In genomic region chr11:125901872-125902271, GRCh38 we compare ENCODE assay signal across 9 cellular contexts. TPM values are rescaled to one million over a fixed set of nuclear protein-coding genes. Genes with fewer than 3 reads are reported as not detected.
A peak's percentile ranks its signal among the peaks of the same experiment; 100 is the strongest.
DNase-seq lines count a peak whose midpoint lies in the region; ATAC-seq and TF ChIP-seq lines count a peak whose summit lies in the region.
"Had no signal": no experiment of that assay in that cellular context is flagged by ENCODE, and none has a peak within 500 bp of the region (broad histone marks: within the 10 kb centered on the region; RNA-seq: fewer than 3 reads in every experiment).

No MANE protein-coding gene starts in this region.

- peaks cover 13% of the 10 kb centered on the region for H3K36me3 ChIP-seq in CD4-positive, alpha-beta memory T cell (ENCODE audit: insufficient read depth, low read length)
- H3K36me3 ChIP-seq in colonic mucosa, result no peaks in the 10 kb centered on the region

- H3K4me3 ChIP-seq in CD4-positive, alpha-beta memory T cell (ENCODE audit: low read length in 2 of 2), result no peak overlapping the region
- H3K4me3 ChIP-seq in colonic mucosa, result no peak overlapping the region

- TF ChIP-seq CTCF in brain (conservative IDR thresholded peaks at IDR 0.05) (no peak), colonic mucosa (IDR thresholded peaks at IDR 0.05) (no peak), CD14-positive monocyte (IDR thresholded peaks at IDR 0.05) (no peak)

- H3K9ac ChIP-seq in colonic mucosa (ENCODE audit: low read depth in 2 of 2, low read length in 2 of 2), result no peak overlapping the region

- peaks cover 18% of the 10 kb centered on the region for H3K4me1 ChIP-seq in CD4-positive, alpha-beta memory T cell (ENCODE audit: insufficient read depth, low read length)
- peaks cover 6% of the 10 kb centered on the region for H3K4me1 ChIP-seq in colonic mucosa

- CTCF ChIA-PET in CD4-positive, alpha-beta memory T cell (lab: Charles Lee; ENCODE audit: partially characterized antibody), result no interaction called here

- no peak for DNase-seq in CD4-positive, alpha-beta memory T cell
- no peak for DNase-seq in natural killer cell treated with Interleukin-12 subunit alpha and Interleukin-12 subunit beta and Interleukin-15 and Interleukin-18, amount 100 ng/mL, for 72 hours (ENCODE audit: low spot score)
- no peak for DNase-seq in NCI-H510A treated with DMSO at 0.1 percent for 48 hours (lab: John Stamatoyannopoulos, UW)
- no peak for DNase-seq in colonic mucosa
- DNase-seq in pons (ENCODE audit: low spot score), result no peak
- DNase-seq in CD14-positive monocyte (ENCODE audit: low spot score), result no peak

- H3K27me3 ChIP-seq in CD4-positive, alpha-beta memory T cell (ENCODE audit: insufficient read depth, low read length), result peaks cover 12% of the 10 kb centered on the region
- H3K27me3 ChIP-seq in colonic mucosa, result peaks cover 18% of the 10 kb centered on the region

- peaks cover 0 to 3% (median 0%) of the 10 kb centered on the region in 8 donors for H3K9me3 Mint-ChIP-seq in CD4-positive, alpha-beta memory T cell
- H3K9me3 Mint-ChIP-seq in IgD-negative memory B cell, result no peaks in the 10 kb centered on the region
- H3K9me3 Mint-ChIP-seq in brain, result peaks cover 0 to 3% (median 0%) of the 10 kb centered on the region in 5 experiments
- no peaks in the 10 kb centered on the region for H3K9me3 Mint-ChIP-seq in natural killer cell treated with Interleukin-12 subunit alpha and Interleukin-12 subunit beta and Interleukin-15 and Interleukin-18, amount 100 ng/mL, for 72 hours
- H3K9me3 Mint-ChIP-seq in CD14-positive monocyte, result peaks cover 0 to 22% (median 12%) of the 10 kb centered on the region in 7 donors

- peaks cover 26 to 51% (median 42%) of the 10 kb centered on the region in 4 donors for H3K4me1 Mint-ChIP-seq in CD4-positive, alpha-beta memory T cell
- H3K4me1 Mint-ChIP-seq in IgD-negative memory B cell (peaks cover 14 to 27% (median 24%) of the 10 kb centered on the region in 3 donors), brain (peaks cover 32% of the 10 kb centered on the region), CD14-positive monocyte (peaks cover 23% of the 10 kb centered on the region)
- peaks cover 23 to 24% of the 10 kb centered on the region in 2 donors for H3K4me1 Mint-ChIP-seq in natural killer cell treated with Interleukin-12 subunit alpha and Interleukin-12 subunit beta and Interleukin-15 and Interleukin-18, amount 100 ng/mL, for 72 hours (ENCODE audit: low read depth in 2 of 2)

- peak overlapping the region; percentile 62 to 94 (median 74) for H3K4me3 Mint-ChIP-seq in CD4-positive, alpha-beta memory T cell
- H3K4me3 Mint-ChIP-seq in IgD-negative memory B cell (peak overlapping the region; percentile 51 to 87 (median 68)), brain (peak overlapping the region; percentile 83 to 99 (median 91)), CD14-positive monocyte (peak overlapping the region in 1 of 2 donors; percentile 51)
- peak overlapping the region; percentile 96 for H3K4me3 Mint-ChIP-seq in natural killer cell treated with Interleukin-12 subunit alpha and Interleukin-12 subunit beta and Interleukin-15 and Interleukin-18, amount 100 ng/mL, for 72 hours

- peaks cover 6 to 28% of the 10 kb centered on the region in 2 donors for H3K36me3 Mint-ChIP-seq in CD4-positive, alpha-beta memory T cell
- peaks cover 10% of the 10 kb centered on the region for H3K36me3 Mint-ChIP-seq in IgD-negative memory B cell
- H3K36me3 Mint-ChIP-seq in brain, result peaks cover 9% of the 10 kb centered on the region
- H3K36me3 Mint-ChIP-seq in natural killer cell treated with Interleukin-12 subunit alpha and Interleukin-12 subunit beta and Interleukin-15 and Interleukin-18, amount 100 ng/mL, for 72 hours, result peaks cover 20% of the 10 kb centered on the region
- H3K36me3 Mint-ChIP-seq in CD14-positive monocyte, result peaks cover 27 to 30% of the 10 kb centered on the region in 2 donors

- H3K9me3 ChIP-seq in CD4-positive, alpha-beta memory T cell (ENCODE audit: control insufficient read depth in 1 of 2, low read length in 2 of 2), result no peaks in the 10 kb centered on the region
- no peaks in the 10 kb centered on the region for H3K9me3 ChIP-seq in colonic mucosa

- intact Hi-C loops in CD4-positive, alpha-beta memory T cell (cut with micrococcal nuclease), result loop anchor here (5.0 kb wide), 1 partner anchor 950 kb away; the partner anchor contains the start of gene CCDC15
- intact Hi-C loops in colonic mucosa (cut with DNase I) (no loop called here), CD14-positive monocyte (cut with micrococcal nuclease) (loop anchor here in 1 of 2 donors (2.0 kb wide), 1 partner anchor 15 kb away; the partner anchor contains the start of gene HYLS1)

- no peak overlapping the region for H3K27ac ChIP-seq in CD4-positive, alpha-beta memory T cell (ENCODE audit: low read depth, low read length)
- H3K27ac ChIP-seq in colonic mucosa, result no peak overlapping the region

- H3K27ac Mint-ChIP-seq in CD4-positive, alpha-beta memory T cell, result peak overlapping the region in 6 of 7 donors; percentile 3 to 71 (median 47)
- no peak overlapping the region for H3K27ac Mint-ChIP-seq in IgD-negative memory B cell
- peak overlapping the region in 2 of 5 experiments; percentile 11 to 30 for H3K27ac Mint-ChIP-seq in brain
- H3K27ac Mint-ChIP-seq in natural killer cell treated with Interleukin-12 subunit alpha and Interleukin-12 subunit beta and Interleukin-15 and Interleukin-18, amount 100 ng/mL, for 72 hours, result peak overlapping the region; percentile 57 to 99
- H3K27ac Mint-ChIP-seq in CD14-positive monocyte, result no peak overlapping the region

- no peak for ATAC-seq in natural killer cell treated with Interleukin-12 subunit alpha and Interleukin-12 subunit beta and Interleukin-15 and Interleukin-18, amount 100 ng/mL, for 72 hours

- H3K27me3 Mint-ChIP-seq in CD4-positive, alpha-beta memory T cell, result peaks cover 18 to 19% of the 10 kb centered on the region in 2 donors
- peaks cover 14% of the 10 kb centered on the region for H3K27me3 Mint-ChIP-seq in IgD-negative memory B cell
- peaks cover 30% of the 10 kb centered on the region for H3K27me3 Mint-ChIP-seq in brain
- H3K27me3 Mint-ChIP-seq in natural killer cell treated with Interleukin-12 subunit alpha and Interleukin-12 subunit beta and Interleukin-15 and Interleukin-18, amount 100 ng/mL, for 72 hours, result peaks cover 13 to 15% of the 10 kb centered on the region in 2 donors
- H3K27me3 Mint-ChIP-seq in CD14-positive monocyte (ENCODE audit: low read depth in 3 of 3), result peaks cover 33 to 38% (median 37%) of the 10 kb centered on the region in 3 donors

- POLR2A ChIA-PET in CD4-positive, alpha-beta memory T cell (lab: Charles Lee; ENCODE audit: partially characterized antibody), result no interaction called here

RNA-seq across cellular contexts. Expression of gene PUS3, which starts 1.1 kb away (rescaled TPM):
- total RNA-seq in CD4-positive, alpha-beta memory T cell, result 10 to 100 TPM; 12.4 to 12.6 TPM
- 10 to 100 TPM in 1 of 2 donors, 1 to 10 TPM in 1; 5.3 to 11.9 TPM for polyA plus RNA-seq in CD4-positive, alpha-beta memory T cell
- polyA plus RNA-seq in IgD-negative memory B cell (10.0 TPM), brain (ENCODE audit: insufficient read depth, low read depth, low replicate concordance) (11.7 TPM), CD14-positive monocyte (1 to 10 TPM; 3.1 to 5.3 TPM)
- 10 to 100 TPM; 11.6 to 12.9 TPM for total RNA-seq in natural killer cell treated with Interleukin-12 subunit alpha and Interleukin-12 subunit beta and Interleukin-15 and Interleukin-18, amount 100 ng/mL, for 72 hours
- total RNA-seq in colonic mucosa, result 1 to 10 TPM; 6.8 to 8.4 TPM

RNA-seq across cellular contexts. Expression of gene DDX25, which starts 2.4 kb away (rescaled TPM):
- not detected for total RNA-seq in CD4-positive, alpha-beta memory T cell
- not detected for polyA plus RNA-seq in CD4-positive, alpha-beta memory T cell
- 0.08 TPM for polyA plus RNA-seq in IgD-negative memory B cell
- polyA plus RNA-seq in brain (ENCODE audit: insufficient read depth, low read depth, low replicate concordance), result 17.7 TPM
- total RNA-seq in natural killer cell treated with Interleukin-12 subunit alpha and Interleukin-12 subunit beta and Interleukin-15 and Interleukin-18, amount 100 ng/mL, for 72 hours, result not detected
- total RNA-seq in colonic mucosa, result under 1 TPM in 1 of 2 donors, not detected in 1; 0.16 TPM
- polyA plus RNA-seq in CD14-positive monocyte, result not detected
- total RNA-seq: bronchial epithelial cell had no signal

RNA-seq across cellular contexts. Expression of gene HYLS1, which starts 14.4 kb away (rescaled TPM):
- 1 to 10 TPM; 8.1 to 8.2 TPM for total RNA-seq in CD4-positive, alpha-beta memory T cell
- 1 to 10 TPM; 8.9 to 9.6 TPM for polyA plus RNA-seq in CD4-positive, alpha-beta memory T cell
- polyA plus RNA-seq in IgD-negative memory B cell (12.5 TPM), brain (ENCODE audit: insufficient read depth, low read depth, low replicate concordance) (15.3 TPM), CD14-positive monocyte (1 to 10 TPM; 2.0 to 2.6 TPM)
- 1 to 10 TPM; 6.4 to 8.4 TPM for total RNA-seq in natural killer cell treated with Interleukin-12 subunit alpha and Interleukin-12 subunit beta and Interleukin-15 and Interleukin-18, amount 100 ng/mL, for 72 hours
- total RNA-seq in colonic mucosa, result 1 to 10 TPM; 5.6 to 8.2 TPM

RNA-seq across cellular contexts. Expression of gene VSIG10L2, which starts 44.0 kb away (rescaled TPM):
- not detected for total RNA-seq in CD4-positive, alpha-beta memory T cell
- polyA plus RNA-seq in CD4-positive, alpha-beta memory T cell, result not detected
- polyA plus RNA-seq in IgD-negative memory B cell (not detected), brain (ENCODE audit: insufficient read depth, low read depth, low replicate concordance) (not detected), CD14-positive monocyte (not detected)
- not detected for total RNA-seq in natural killer cell treated with Interleukin-12 subunit alpha and Interleukin-12 subunit beta and Interleukin-15 and Interleukin-18, amount 100 ng/mL, for 72 hours
- not detected for total RNA-seq in colonic mucosa
- total RNA-seq: bronchial epithelial cell had no signal

Comparison
In these comparisons a context has a peak if more than half of its experiments do, and no peak if none do; other contexts are left out.
1. H3K27ac Mint-ChIP-seq: peak in CD4-positive, alpha-beta memory T cell (6 of 7) and natural killer cell treated with Interleukin-12 subunit alpha and Interleukin-12 subunit beta and Interleukin-15 and Interleukin-18, amount 100 ng/mL, for 72 hours (2 of 2); none in IgD-negative memory B cell (0 of 3) and CD14-positive monocyte (0 of 7).
2. RNA of gene DDX25, which starts 2.4 kb away (polyA plus RNA-seq): 17.7 TPM in brain (single experiment); 0.08 TPM in IgD-negative memory B cell (single experiment), not detected in CD4-positive, alpha-beta memory T cell and not detected in CD14-positive monocyte; every median in the first group is over 10 times any median in the second.